In genomic region chr6:26196846-26197683, GRCh38 we compare ENCODE assay signal across 8 cellular contexts.
DNase-seq lines count a peak whose midpoint lies in the region; ATAC-seq and TF ChIP-seq lines count a peak whose summit lies in the region.

No MANE protein-coding gene starts in this region.

- peak overlapping the region; percentile 33 to 53 for H3K9ac ChIP-seq in liver (ENCODE audit: low read depth in 1 of 2, low read length in 2 of 2)

- no peak for TF ChIP-seq CTCF in AG09319 (IDR thresholded peaks at IDR 0.05; ENCODE audit: low read depth, low read length)
- TF ChIP-seq CTCF in dorsolateral prefrontal cortex (IDR thresholded peaks at IDR 0.05 in 54 of 56, conservative IDR thresholded peaks at IDR 0.05 in 2 of 56; ENCODE audit: low read depth in 1 of 56, partially characterized antibody in 56 of 56), result peak in 7 of 56 donors; percentile 4 to 26 (median 19)
- TF ChIP-seq CTCF in liver (IDR thresholded peaks at IDR 0.05; ENCODE audit: low read depth, low read length, missing input control), result no peak

- TF ChIP-seq RAD21 in liver (IDR thresholded peaks at IDR 0.05), result no peak

- H3K4me1 ChIP-seq in liver (ENCODE audit: control insufficient read depth in 4 of 4, insufficient read depth in 4 of 4, low read length in 3 of 4), result peaks cover 3 to 42% (median 11%) of the 10 kb centered on the region in 4 donors

- WGBS in liver, result 11% methylated on average over 51 of the region's 51 CpGs

- no peaks in the 10 kb centered on the region for H3K9me3 ChIP-seq in liver (ENCODE audit: control insufficient read depth in 4 of 4, low read length in 3 of 4)

- H3K36me3 ChIP-seq in liver (ENCODE audit: control insufficient read depth in 4 of 4, insufficient read depth in 3 of 4, low read depth in 1 of 4, low read length in 3 of 4), result no peaks in the 10 kb centered on the region

- intact Hi-C loops in dorsolateral prefrontal cortex (cut with DNase I), result loop anchor here in 1 of 2 donors (2.0 to 10.0 kb wide), 5 partner anchors 40 to 142 kb away; a partner anchor contains a TSS

- peak; percentile 42 for ATAC-seq in GM18868 (IDR thresholded peaks at IDR 0.05; ENCODE audit: unreplicated experiment)
- peak; percentile 43 for ATAC-seq in HG03175 (IDR thresholded peaks at IDR 0.05; ENCODE audit: unreplicated experiment)

- H3K4me3 ChIP-seq in dorsolateral prefrontal cortex (peak overlapping the region; percentile 52 to 86 (median 74)), liver (ENCODE audit: low read depth in 1 of 3, low read length in 3 of 3) (peak overlapping the region; percentile 53 to 91 (median 76))

- H3K27ac ChIP-seq in dorsolateral prefrontal cortex, result peak overlapping the region in 57 of 59 donors; percentile 21 to 93 (median 80)
- H3K27ac ChIP-seq in liver (ENCODE audit: low read depth in 1 of 2, low read length in 2 of 2), result peak overlapping the region; percentile 81 to 90

- DNase-seq in AG09319 (ENCODE audit: extremely low read depth, low read depth) (peak; percentile 79), NCI-H446 (lab: John Stamatoyannopoulos, UW) (peak; percentile 90 to 91), dorsolateral prefrontal cortex (peak in 9 of 10 donors; percentile 61 to 85 (median 80))
- DNase-seq in activated CD4-positive, alpha-beta T cell treated with anti-CD3 and anti-CD28 coated beads for 48 hours, result peak; percentile 81
- DNase-seq in stimulated activated CD4-positive, alpha-beta T cell treated with anti-CD3 and anti-CD28 coated beads, Interleukin-4, amount 100 ng/mL, for 4 hours, result peak; percentile 50 to 83

- peaks cover 0 to 18% (median 0%) of the 10 kb centered on the region in 45 donors for H3K27me3 ChIP-seq in dorsolateral prefrontal cortex
- no peaks in the 10 kb centered on the region for H3K27me3 ChIP-seq in liver (ENCODE audit: control insufficient read depth in 4 of 4, insufficient read depth in 4 of 4, low read length in 3 of 4)

TF ChIP-seq in liver, 16 proteins besides CTCF, POLR2A, EP300 and RAD21:
- TF ChIP-seq ATF3 (IDR thresholded peaks at IDR 0.05) (no peak), HNF4A (conservative IDR thresholded peaks at IDR 0.05) (no peak), FOXA2 (IDR thresholded peaks at IDR 0.05) (no peak), FOXA1 (IDR thresholded peaks at IDR 0.05) (no peak), EGR1 (IDR thresholded peaks at IDR 0.05; ENCODE audit: low read depth in 2 of 2) (no peak), HNF4G (IDR thresholded peaks at IDR 0.05) (no peak), ZBTB33 (IDR thresholded peaks at IDR 0.05) (no peak), GABPA (IDR thresholded peaks at IDR 0.05 in 1 of 2, conservative IDR thresholded peaks at IDR 0.05 in 1 of 2) (no peak), REST (IDR thresholded peaks at IDR 0.05) (peak; percentile 55), NR2F2 (IDR thresholded peaks at IDR 0.05) (no peak), RXRA (IDR thresholded peaks at IDR 0.05) (peak in 1 of 2 donors; percentile 24), MAX (IDR thresholded peaks at IDR 0.05) (no peak), JUND (IDR thresholded peaks at IDR 0.05) (peak in 1 of 2 donors; percentile 17), TAF1 (conservative IDR thresholded peaks at IDR 0.05) (peak; percentile 89), SP1 (IDR thresholded peaks at IDR 0.05) (peak; percentile 78), YY1 (IDR thresholded peaks at IDR 0.05) (peak; percentile 65)

Comparison
In these comparisons a context has a peak if more than half of its experiments do, and no peak if none do; other contexts are left out.
1. Peak in every context shown above with its lines: DNase-seq, ATAC-seq, H3K4me3 ChIP-seq and H3K27ac ChIP-seq.